Comparison of ENCODE assay signal across 1 cellular context in genomic region chr2:152717242-152718046, GRCh38.
TF ChIP-seq lines count a peak whose summit lies in the region.

Gene PRPF40A (minus strand): TSS chr2:152717461. CDS start chr2:152717439, 22 bp downstream.

TF ChIP-seq in K562, 482 proteins besides CTCF, POLR2A, EP300 and RAD21 (continued from another document and continues in another):
- TF ChIP-seq FOXO4 (CRISPR knock-in tag; IDR thresholded peaks at IDR 0.05) = no peak
- no peak for TF ChIP-seq ZNF12 (CRISPR knock-in tag; IDR thresholded peaks at IDR 0.05)
- no peak for TF ChIP-seq ZNF282 (CRISPR knock-in tag; IDR thresholded peaks at IDR 0.05)
- no peak; the same call in 1 of the 2 replicates for TF ChIP-seq ARID2 (IDR thresholded peaks at IDR 0.05)
- TF ChIP-seq ZNF512 (tag; IDR thresholded peaks at IDR 0.05) = no peak
- no peak for TF ChIP-seq THAP7 (CRISPR knock-in tag; IDR thresholded peaks at IDR 0.05)
- TF ChIP-seq BMI1 (IDR thresholded peaks at IDR 0.05; ENCODE audit: low read length) = no peak
- TF ChIP-seq PATZ1 (CRISPR knock-in tag; IDR thresholded peaks at IDR 0.05; ENCODE audit: borderline replicate concordance) = no peak
- TF ChIP-seq MTA1 (IDR thresholded peaks at IDR 0.05; ENCODE audit: borderline replicate concordance) = no peak
- TF ChIP-seq CXXC5 (CRISPR knock-in tag; IDR thresholded peaks at IDR 0.05) = peak; percentile 91
- TF ChIP-seq ETV5 (CRISPR knock-in tag; IDR thresholded peaks at IDR 0.05; ENCODE audit: low read depth) = no peak
- peak; percentile 33 for TF ChIP-seq HMGN3 (IDR thresholded peaks at IDR 0.05; ENCODE audit: borderline replicate concordance, extremely low read depth, insufficient read length, low read depth, low read length)
- no peak for TF ChIP-seq RAD51 (IDR thresholded peaks at IDR 0.05; ENCODE audit: borderline replicate concordance, low read depth)
- no peak for TF ChIP-seq XRCC3 (IDR thresholded peaks at IDR 0.05)
- TF ChIP-seq ZNF174 (CRISPR knock-in tag; IDR thresholded peaks at IDR 0.05) = no peak
- TF ChIP-seq EWSR1 (IDR thresholded peaks at IDR 0.05; ENCODE audit: borderline replicate concordance, low read depth, partially characterized antibody) = no peak
- no peak for TF ChIP-seq ZNF253 (CRISPR knock-in tag; conservative IDR thresholded peaks at IDR 0.05)
- no peak for TF ChIP-seq ZNF668 (CRISPR knock-in tag; IDR thresholded peaks at IDR 0.05)
- no peak for TF ChIP-seq ZNF785 (CRISPR knock-in tag; IDR thresholded peaks at IDR 0.05)
- no peak for TF ChIP-seq RBM34 (IDR thresholded peaks at IDR 0.05; ENCODE audit: borderline replicate concordance, insufficient read depth, low read length)
- no peak for TF ChIP-seq ILF3 (IDR thresholded peaks at IDR 0.05; ENCODE audit: borderline replicate concordance)
- TF ChIP-seq SMARCC2 (IDR thresholded peaks at IDR 0.05; ENCODE audit: low read depth) = no peak
- no peak for TF ChIP-seq E4F1 (CRISPR knock-in tag; IDR thresholded peaks at IDR 0.05; ENCODE audit: borderline replicate concordance)
- TF ChIP-seq OTX1 (CRISPR knock-in tag; IDR thresholded peaks at IDR 0.05) = no peak
- no peak for TF ChIP-seq RBM15 (IDR thresholded peaks at IDR 0.05; ENCODE audit: insufficient read depth, low read length)
- no peak for TF ChIP-seq ZNF311 (CRISPR knock-in tag; IDR thresholded peaks at IDR 0.05)
- TF ChIP-seq TEAD2 (tag; IDR thresholded peaks at IDR 0.05) = no peak
- TF ChIP-seq CREB1 (IDR thresholded peaks at IDR 0.05) = peak; percentile 95
- peak; percentile 94 for TF ChIP-seq CREB1 (CRISPR knock-in tag; IDR thresholded peaks at IDR 0.05)
- no peak for TF ChIP-seq ZNF232 (CRISPR knock-in tag; IDR thresholded peaks at IDR 0.05)
- TF ChIP-seq ESRRB (CRISPR knock-in tag; IDR thresholded peaks at IDR 0.05; ENCODE audit: borderline replicate concordance) = no peak
- TF ChIP-seq FOXK1 (CRISPR knock-in tag; IDR thresholded peaks at IDR 0.05; ENCODE audit: borderline replicate concordance) = 0 out of 2 replicates have a peak, but pooled peaks have one; percentile 31
- TF ChIP-seq MCM2 (IDR thresholded peaks at IDR 0.05; ENCODE audit: low read depth) = no peak
- no peak for TF ChIP-seq MXI1 (IDR thresholded peaks at IDR 0.05; ENCODE audit: low read depth, low read length)
- TF ChIP-seq GTF3C2 (IDR thresholded peaks at IDR 0.05; ENCODE audit: borderline replicate concordance, extremely low read depth, insufficient read length) = no peak
- TF ChIP-seq TEAD1 (CRISPR knock-in tag; IDR thresholded peaks at IDR 0.05) = peak in 1 of 2 experiments; percentile 92; a peak in 2 of 4 replicates
- TF ChIP-seq SREBF1 (IDR thresholded peaks at IDR 0.05; ENCODE audit: borderline replicate concordance, low read depth, low read length) = peak; percentile 78
- TF ChIP-seq BRD4 (IDR thresholded peaks at IDR 0.05) = peak; percentile 89
- TF ChIP-seq CUX1 (CRISPR knock-in tag; IDR thresholded peaks at IDR 0.05) = no peak
- no peak for TF ChIP-seq CREB3 (tag; conservative IDR thresholded peaks at IDR 0.05; ENCODE audit: low read depth)
- TF ChIP-seq HNRNPLL (IDR thresholded peaks at IDR 0.05; ENCODE audit: low read depth, low read length, poor library complexity, severe bottlenecking) = peak; percentile 85
- TF ChIP-seq PRMT5 (CRISPR knock-in tag; IDR thresholded peaks at IDR 0.05) = no peak
- TF ChIP-seq CREBBP (IDR thresholded peaks at IDR 0.05; ENCODE audit: low read depth, low read length) = no peak
- no peak for TF ChIP-seq NFATC3 (IDR thresholded peaks at IDR 0.05)
- no peak for TF ChIP-seq IRF2 (CRISPR knock-in tag; IDR thresholded peaks at IDR 0.05)
